In the genomic region with DNA sequence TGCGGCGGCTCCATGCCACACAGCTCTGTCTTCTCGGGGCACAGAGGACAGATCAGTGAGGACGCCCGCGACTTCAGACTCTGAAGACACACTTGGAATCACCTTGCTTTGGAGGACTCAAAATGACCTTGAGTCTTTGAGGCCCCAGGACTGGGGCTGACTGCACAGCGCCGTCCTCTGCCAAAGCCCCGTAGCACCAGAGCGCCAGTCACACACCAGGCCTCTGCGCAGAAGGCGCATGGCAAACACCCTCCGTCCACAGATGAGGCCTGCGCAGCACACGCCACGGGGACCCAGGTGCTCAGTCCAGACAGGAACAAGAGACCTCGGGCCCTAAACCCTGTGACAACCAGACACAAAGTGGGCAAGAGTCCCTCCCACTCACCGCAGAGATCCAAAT, we compare ENCODE assay signal across 22 cellular contexts.
DNase-seq lines count a peak whose midpoint lies in the region; ATAC-seq lines count a peak whose summit lies in the region.
"Had no signal": no experiment of that assay in that cellular context is flagged by ENCODE, and none has a peak within 500 bp of the region (broad histone marks: within the 10 kb centered on the region; RNA-seq: fewer than 3 reads in every experiment).

No MANE protein-coding gene starts in this region.

- no peak overlapping the region for H3K4me3 ChIP-seq in thymus (ENCODE audit: low read length)
- H3K4me3 ChIP-seq: GM23248, SJSA1 had no signal

- peaks cover 2% of the 10 kb centered on the region for H3K27me3 Mint-ChIP-seq in activated naive CD8-positive, alpha-beta T cell treated with anti-CD3 and anti-CD28 coated beads, Interleukin-2, amount 50 U/mL, for 24 hours
- no peaks in the 10 kb centered on the region for H3K27me3 Mint-ChIP-seq in activated naive CD8-positive, alpha-beta T cell treated with anti-CD3 and anti-CD28 coated beads for 36 hours
- H3K27me3 Mint-ChIP-seq in IgD-negative memory B cell (no peaks in the 10 kb centered on the region), naive B cell (no peaks in the 10 kb centered on the region)

- ATAC-seq in activated naive CD8-positive, alpha-beta T cell treated with anti-CD3 and anti-CD28 coated beads, Interleukin-2, amount 50 U/mL, for 24 hours = no peak
- ATAC-seq in naive B cell (ENCODE audit: low read depth in 2 of 2) (no peak), HG03039 (IDR thresholded peaks at IDR 0.05; ENCODE audit: unreplicated experiment) (no peak), HG03460 (IDR thresholded peaks at IDR 0.05; ENCODE audit: unreplicated experiment) (no peak)
- ATAC-seq: Right ventricle myocardium inferior had no signal

- peaks cover 10% of the 10 kb centered on the region for H3K36me3 ChIP-seq in thymus (ENCODE audit: control insufficient read depth, insufficient read depth)
- H3K36me3 ChIP-seq: SJSA1 had no signal

- H3K27ac ChIP-seq in thymus (ENCODE audit: low read depth) = peak overlapping the region; percentile 25
- H3K27ac ChIP-seq: GM23248, SJSA1 had no signal

- peaks cover 1% of the 10 kb centered on the region for H3K9me3 ChIP-seq in thymus (ENCODE audit: control insufficient read depth)
- H3K9me3 ChIP-seq: SJSA1 had no signal

- H3K4me1 ChIP-seq in thymus (ENCODE audit: control insufficient read depth, insufficient read depth, low read length) = peaks cover 29% of the 10 kb centered on the region
- H3K4me1 ChIP-seq: SJSA1 had no signal

- no peaks in the 10 kb centered on the region for H3K27me3 ChIP-seq in thymus (ENCODE audit: control insufficient read depth, insufficient read depth)
- H3K27me3 ChIP-seq: SJSA1 had no signal

- no peak for DNase-seq in activated naive CD8-positive, alpha-beta T cell treated with anti-CD3 and anti-CD28 coated beads, Interleukin-2, amount 50 U/mL, for 24 hours
- DNase-seq in activated naive CD8-positive, alpha-beta T cell treated with anti-CD3 and anti-CD28 coated beads for 36 hours = no peak
- DNase-seq in naive B cell (no peak), RKO (ENCODE audit: low spot score) (no peak)
- DNase-seq: Calu3; CD8-positive, alpha-beta memory T cell; GM23248; HCEC 1CT; IMR-90; Karpas-422; NCI-H1048; NCI-H1417 treated with DMSO at 0.1 percent for 48 hours; NCI-H187; NCI-H446; NCI-H526; OCI-M1 had no signal

- H3K4me3 Mint-ChIP-seq in activated naive CD8-positive, alpha-beta T cell treated with anti-CD3 and anti-CD28 coated beads, Interleukin-2, amount 50 U/mL, for 24 hours = no peak overlapping the region
- no peak overlapping the region for H3K4me3 Mint-ChIP-seq in activated naive CD8-positive, alpha-beta T cell treated with anti-CD3 and anti-CD28 coated beads for 36 hours
- H3K4me3 Mint-ChIP-seq in IgD-negative memory B cell = peak overlapping the region in 1 of 4 donors; percentile 68
- peak overlapping the region in 6 of 8 donors; percentile 32 to 86 (median 64) for H3K4me3 Mint-ChIP-seq in naive B cell

- H3K27ac Mint-ChIP-seq in activated naive CD8-positive, alpha-beta T cell treated with anti-CD3 and anti-CD28 coated beads, Interleukin-2, amount 50 U/mL, for 24 hours = peak overlapping the region; percentile 14
- no peak overlapping the region for H3K27ac Mint-ChIP-seq in activated naive CD8-positive, alpha-beta T cell treated with anti-CD3 and anti-CD28 coated beads for 36 hours
- H3K27ac Mint-ChIP-seq in IgD-negative memory B cell (peak overlapping the region in 2 of 3 donors; percentile 73 to 88), naive B cell (peak overlapping the region in 5 of 6 donors; percentile 28 to 98 (median 95))

- 98% methylated on average over 18 of the region's 18 CpGs for WGBS in thymus

- H3K4me1 Mint-ChIP-seq in activated naive CD8-positive, alpha-beta T cell treated with anti-CD3 and anti-CD28 coated beads, Interleukin-2, amount 50 U/mL, for 24 hours = peaks cover 66% of the 10 kb centered on the region
- peaks cover 44% of the 10 kb centered on the region for H3K4me1 Mint-ChIP-seq in activated naive CD8-positive, alpha-beta T cell treated with anti-CD3 and anti-CD28 coated beads for 36 hours
- H3K4me1 Mint-ChIP-seq in IgD-negative memory B cell (peaks cover 20 to 35% (median 24%) of the 10 kb centered on the region in 3 donors), naive B cell (peaks cover 55 to 81% (median 63%) of the 10 kb centered on the region in 3 donors)

- peaks cover 6% of the 10 kb centered on the region for H3K36me3 Mint-ChIP-seq in activated naive CD8-positive, alpha-beta T cell treated with anti-CD3 and anti-CD28 coated beads, Interleukin-2, amount 50 U/mL, for 24 hours (ENCODE audit: low read depth)
- H3K36me3 Mint-ChIP-seq in activated naive CD8-positive, alpha-beta T cell treated with anti-CD3 and anti-CD28 coated beads for 36 hours = peaks cover 13% of the 10 kb centered on the region
- H3K36me3 Mint-ChIP-seq in IgD-negative memory B cell (peaks cover 3% of the 10 kb centered on the region), naive B cell (peaks cover 0 to 4% of the 10 kb centered on the region in 2 donors)

- peaks cover 5% of the 10 kb centered on the region for H3K9me3 Mint-ChIP-seq in activated naive CD8-positive, alpha-beta T cell treated with anti-CD3 and anti-CD28 coated beads, Interleukin-2, amount 50 U/mL, for 24 hours
- H3K9me3 Mint-ChIP-seq in activated naive CD8-positive, alpha-beta T cell treated with anti-CD3 and anti-CD28 coated beads for 36 hours = no peaks in the 10 kb centered on the region
- H3K9me3 Mint-ChIP-seq in IgD-negative memory B cell = peaks cover 0 to 2% (median 0%) of the 10 kb centered on the region in 3 donors
- H3K9me3 Mint-ChIP-seq in naive B cell = no peaks in the 10 kb centered on the region

Comparison
In these comparisons a context has a peak if more than half of its experiments do, and no peak if none do; other contexts are left out.
1. H3K4me3 Mint-ChIP-seq: peak in naive B cell (6 of 8); none in activated naive CD8-positive, alpha-beta T cell treated with anti-CD3 and anti-CD28 coated beads, Interleukin-2, amount 50 U/mL, for 24 hours (single experiment) and activated naive CD8-positive, alpha-beta T cell treated with anti-CD3 and anti-CD28 coated beads for 36 hours (single experiment).